In genomic region chr7:45003789-45004188, GRCh38 we compare ENCODE assay signal across 18 cellular contexts. TPM values are rescaled to one million over a fixed set of nuclear protein-coding genes. Genes with fewer than 3 reads are reported as not detected.
A peak's percentile ranks its signal among the peaks of the same experiment; 100 is the strongest.
DNase-seq lines count a peak whose midpoint lies in the region; ATAC-seq, FAIRE-seq and TF ChIP-seq lines count a peak whose summit lies in the region.
"Had no signal": no experiment of that assay in that cellular context is flagged by ENCODE, and none has a peak within 500 bp of the region (broad histone marks: within the 10 kb centered on the region; RNA-seq: fewer than 3 reads in every experiment).

No MANE protein-coding gene starts in this region.

- no peak for TF ChIP-seq CTCF in WTC11 (IDR thresholded peaks at IDR 0.05)
- no peak for TF ChIP-seq CTCF in sigmoid colon (IDR thresholded peaks at IDR 0.05)

- H3K4me1 Mint-ChIP-seq in activated CD4-positive, alpha-beta T cell treated with anti-CD3 and anti-CD28 coated beads, Interleukin-2, amount 10 ng/mL, durations not matched to agents 7 days and 5 days = peaks cover 68% of the 10 kb centered on the region
- H3K4me1 Mint-ChIP-seq in WTC11 = peaks cover 8% of the 10 kb centered on the region

- H3K4me3 Mint-ChIP-seq in activated CD4-positive, alpha-beta T cell treated with anti-CD3 and anti-CD28 coated beads, Interleukin-2, amount 10 ng/mL, durations not matched to agents 7 days and 5 days = no peak overlapping the region
- no peak overlapping the region for H3K4me3 Mint-ChIP-seq in WTC11

- in situ Hi-C loops in KBM-7 (cut with MboI; ENCODE audit: low pct_unique_long_range_greater_than_20kb, low sequenced_read_pairs) = no loop called here

- H3K36me3 ChIP-seq in sigmoid colon = no peaks in the 10 kb centered on the region
- H3K36me3 ChIP-seq: HAP-1 had no signal

- peaks cover 34% of the 10 kb centered on the region for H3K36me3 Mint-ChIP-seq in activated CD4-positive, alpha-beta T cell treated with anti-CD3 and anti-CD28 coated beads, Interleukin-2, amount 10 ng/mL, durations not matched to agents 7 days and 5 days (ENCODE audit: low read depth)
- no peaks in the 10 kb centered on the region; the same call in 1 of the 2 replicates for H3K36me3 Mint-ChIP-seq in WTC11

- POLR2A ChIA-PET in activated CD4-positive, alpha-beta T cell treated with anti-CD3 and anti-CD28 coated beads, Interleukin-2, amount 10 ng/mL, durations not matched to agents 7 days and 5 days (lab: Charles Lee) = no interaction called here
- POLR2A ChIA-PET in WTC11 (lab: Charles Lee) = no interaction called here

- no peak for DNase-seq in activated CD4-positive, alpha-beta T cell treated with anti-CD3 and anti-CD28 coated beads, Interleukin-2, amount 10 ng/mL, durations not matched to agents 7 days and 5 days
- no peak for DNase-seq in activated CD4-positive, alpha-beta T cell treated with anti-CD3 and anti-CD28 coated beads, Interleukin-2, amount 50 U/mL, for 48 hours
- DNase-seq in GM12891 (ENCODE audit: insufficient read length, low spot score) = no peak
- DNase-seq in WTC11 (ENCODE audit: low spot score) = no peak
- peak; percentile 21 for DNase-seq in sigmoid colon
- no peak for DNase-seq in KBM-7
- DNase-seq: Calu3, IMR-90, NCI-H1048, NCI-H146, NCI-H2081 treated with DMSO at 0.1 percent for 48 hours, NCI-H524 had no signal

- no peaks in the 10 kb centered on the region for H3K9me3 Mint-ChIP-seq in activated CD4-positive, alpha-beta T cell treated with anti-CD3 and anti-CD28 coated beads, Interleukin-2, amount 10 ng/mL, durations not matched to agents 7 days and 5 days
- no peaks in the 10 kb centered on the region for H3K9me3 Mint-ChIP-seq in WTC11

- no peak overlapping the region for H3K27ac ChIP-seq in sigmoid colon
- H3K27ac ChIP-seq: BLaER1 treated with 17β-estradiol and CSF1 and Interleukin-3, amounts not matched to agents 10 nM and 100 nM had no signal

- H3K9me3 ChIP-seq in sigmoid colon = no peaks in the 10 kb centered on the region
- H3K9me3 ChIP-seq: BLaER1 treated with 17β-estradiol and CSF1 and Interleukin-3, amounts not matched to agents 10 nM and 100 nM; HAP-1 had no signal

- FAIRE-seq in GM12891 (lab: Jason Lieb, UNC) = peak; percentile 50
- FAIRE-seq: GM12878 had no signal

- H3K27me3 Mint-ChIP-seq in activated CD4-positive, alpha-beta T cell treated with anti-CD3 and anti-CD28 coated beads, Interleukin-2, amount 10 ng/mL, durations not matched to agents 7 days and 5 days = no peaks in the 10 kb centered on the region
- H3K27me3 Mint-ChIP-seq in WTC11 (ENCODE audit: low read depth) = no peaks in the 10 kb centered on the region

- TF ChIP-seq EP300 in sigmoid colon (IDR thresholded peaks at IDR 0.05) = no peak

- ATAC-seq in WTC11 = no peak
- ATAC-seq in GM21381 (IDR thresholded peaks at IDR 0.05; ENCODE audit: unreplicated experiment) = no peak
- no peak for ATAC-seq in HG02763 (IDR thresholded peaks at IDR 0.05; ENCODE audit: unreplicated experiment)
- ATAC-seq: GM12878 had no signal

- no peaks in the 10 kb centered on the region for H3K27me3 ChIP-seq in sigmoid colon
- H3K27me3 ChIP-seq: BLaER1 treated with 17β-estradiol and CSF1 and Interleukin-3, amounts not matched to agents 10 nM and 100 nM had no signal

- intact Hi-C loops in sigmoid colon (cut with DNase I) = loop anchor here (5.0 kb wide), 1 partner anchor 84 kb away; the partner anchor contains the start of gene NACAD

- H3K27ac Mint-ChIP-seq in activated CD4-positive, alpha-beta T cell treated with anti-CD3 and anti-CD28 coated beads, Interleukin-2, amount 10 ng/mL, durations not matched to agents 7 days and 5 days = peak overlapping the region; percentile 58
- H3K27ac Mint-ChIP-seq in WTC11 = no peak overlapping the region

- WGBS in sigmoid colon, 2 donors = 95% methylated on average over 4 of the region's 4 CpGs

- CTCF ChIA-PET in activated CD4-positive, alpha-beta T cell treated with anti-CD3 and anti-CD28 coated beads, Interleukin-2, amount 10 ng/mL, durations not matched to agents 7 days and 5 days (lab: Charles Lee) = interaction anchor here (0.6 to 2.2 kb wide), 2 partner anchors 10 to 138 kb away, joined by 5 to 6 read pairs; no protein-coding TSS in a partner anchor
- CTCF ChIA-PET in WTC11 (lab: Charles Lee) = no interaction called here

- TF ChIP-seq POLR2A in GM12891 (IDR thresholded peaks at IDR 0.05; ENCODE audit: low read depth, low read length) (no peak), sigmoid colon (IDR thresholded peaks at IDR 0.05) (no peak)

- H3K4me1 ChIP-seq in sigmoid colon = peaks cover 0 to 25% (median 15%) of the 10 kb centered on the region in 4 donors

- no peak overlapping the region for H3K4me3 ChIP-seq in sigmoid colon
- H3K4me3 ChIP-seq: BLaER1 treated with 17β-estradiol and CSF1 and Interleukin-3, amounts not matched to agents 10 nM and 100 nM; GM12878; HAP-1 had no signal

TF ChIP-seq in GM12891, 5 proteins besides CTCF, POLR2A, EP300 and RAD21:
- TF ChIP-seq POU2F2 (IDR thresholded peaks at IDR 0.05; ENCODE audit: low read depth, low read length) (no peak), PAX5 (IDR thresholded peaks at IDR 0.05; ENCODE audit: insufficient read depth, low read length, severe bottlenecking) (no peak)

TF ChIP-seq in WTC11, 78 proteins besides CTCF, POLR2A, EP300 and RAD21:
- TF ChIP-seq ZNF121 (CRISPR knock-in tag; IDR thresholded peaks at IDR 0.05) (peak; percentile 59; the same call in 1 of the 2 replicates), ZNF219 (CRISPR knock-in tag; IDR thresholded peaks at IDR 0.05; ENCODE audit: borderline replicate concordance) (no peak)

RNA-seq across cellular contexts. Expression of gene CCM2, which starts 3.8 kb away (rescaled TPM):
- total RNA-seq in activated CD4-positive, alpha-beta T cell treated with anti-CD3 and anti-CD28 coated beads, Interleukin-2, amount 10 ng/mL, durations not matched to agents 7 days and 5 days = 100 to 1,000 TPM; 134 TPM
- polyA plus RNA-seq in GM12891 (2012; ENCODE audit: low read depth, missing spikeins) = 64.9 TPM
- 30.7 to 32.7 TPM (median 32.0 TPM) in 3 replicates for total RNA-seq in WTC11 (2021)
- total RNA-seq in sigmoid colon = 10 to 100 TPM; 28.1 to 40.7 (median 36.3) TPM
- polyA plus RNA-seq in sigmoid colon = 10 to 100 TPM; 29.1 to 54.2 (median 29.4) TPM

RNA-seq across cellular contexts. Expression of gene MYO1G, which starts 25.0 kb away (rescaled TPM):
- 100 to 1,000 TPM; 414 to 457 TPM for total RNA-seq in activated CD4-positive, alpha-beta T cell treated with anti-CD3 and anti-CD28 coated beads, Interleukin-2, amount 10 ng/mL, durations not matched to agents 7 days and 5 days
- 203 TPM for polyA plus RNA-seq in GM12891 (2012; ENCODE audit: low read depth, missing spikeins)
- total RNA-seq in WTC11 (2021) (0.41 to 0.48 TPM (median 0.46 TPM) in 3 replicates), sigmoid colon (1 to 10 TPM; 1.1 to 3.4 (median 1.1) TPM)
- 10 to 100 TPM in 1 of 3 donors, 1 to 10 TPM in 2; 2.4 to 19.5 (median 2.8) TPM for polyA plus RNA-seq in sigmoid colon
- total RNA-seq: RPMI7951 had no signal

Comparison
In these comparisons a context has a peak if more than half of its experiments do, and no peak if none do; other contexts are left out.
1. RNA of gene MYO1G, which starts 25.0 kb away (total RNA-seq): 414 to 457 TPM in activated CD4-positive, alpha-beta T cell treated with anti-CD3 and anti-CD28 coated beads, Interleukin-2, amount 10 ng/mL, durations not matched to agents 7 days and 5 days; 1.1 to 3.4 TPM in sigmoid colon and 0.41 to 0.48 TPM in WTC11; every median in the first group is over 10 times any median in the second.